ENCODE assay signal across 8 cellular contexts in the genomic region with DNA sequence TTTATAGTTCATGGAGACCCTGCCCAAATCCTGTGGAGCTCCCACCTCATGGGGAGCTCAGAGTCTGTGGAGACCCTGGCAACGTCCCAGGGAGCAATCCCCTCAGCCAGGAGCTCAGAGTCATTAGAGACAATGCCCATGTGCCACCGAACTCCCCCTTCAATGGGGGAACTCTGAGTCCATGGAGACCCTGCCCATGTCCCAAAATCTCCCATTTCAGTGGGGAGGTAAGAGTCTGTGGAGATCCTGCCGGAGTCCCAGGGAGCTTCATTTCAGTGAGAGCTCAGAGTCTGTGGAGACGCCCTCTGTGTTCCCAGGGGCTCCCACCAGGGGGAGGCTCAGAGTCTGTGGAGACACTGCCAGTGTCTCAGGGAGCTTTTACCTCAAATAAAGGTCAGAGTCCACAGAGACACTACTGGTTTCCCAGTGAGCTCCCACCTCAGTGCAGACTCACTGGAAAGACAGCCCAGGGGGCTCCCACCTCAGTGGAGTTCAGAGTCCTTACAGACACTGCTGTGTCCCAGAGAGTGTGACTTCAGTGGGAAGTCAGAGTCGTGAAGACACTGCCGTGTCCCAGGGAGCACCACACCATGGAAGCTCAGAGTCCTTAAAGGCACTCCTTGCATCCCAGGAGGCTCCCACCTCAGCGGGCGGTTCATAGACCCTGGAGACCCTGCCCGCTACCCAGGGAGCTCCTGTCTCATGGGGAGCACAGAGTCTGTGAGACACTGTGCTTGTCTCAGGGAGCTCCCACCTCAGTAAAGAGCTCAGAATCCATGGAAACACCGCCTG. TPM values are rescaled to one million over a fixed set of nuclear protein-coding genes. Genes with fewer than 3 reads are reported as not detected.
DNase-seq lines count a peak whose midpoint lies in the region; ATAC-seq and TF ChIP-seq lines count a peak whose summit lies in the region.

No MANE protein-coding gene starts in this region.

- H3K4me1 ChIP-seq in gastroesophageal sphincter = peaks cover 0 to 12% (median 0%) of the 10 kb centered on the region in 3 donors

- no peaks in the 10 kb centered on the region for H3K9me3 ChIP-seq in gastroesophageal sphincter

- TF ChIP-seq CTCF in NB4 (IDR thresholded peaks at IDR 0.05; ENCODE audit: low read depth, low read length) = peak; percentile 88
- TF ChIP-seq CTCF in gastroesophageal sphincter (IDR thresholded peaks at IDR 0.05) = peak in 3 of 4 experiments; percentile 32 to 62 (median 46)

- no peak for ATAC-seq in gastroesophageal sphincter
- ATAC-seq in HG02610 (IDR thresholded peaks at IDR 0.05; ENCODE audit: unreplicated experiment) = no peak
- no peak for ATAC-seq in HG02840 (IDR thresholded peaks at IDR 0.05; ENCODE audit: low FRiP score, unreplicated experiment)

- no CpG with 5 or more reads among the region's 10 CpGs for WGBS in gastroesophageal sphincter (ENCODE audit: low coverage in 1 of 2), 2 donors

- no peak overlapping the region for H3K27ac ChIP-seq in gastroesophageal sphincter

- peaks cover 0 to 3% of the 10 kb centered on the region in 2 donors for H3K36me3 ChIP-seq in gastroesophageal sphincter

- H3K4me3 ChIP-seq in NB4 (ENCODE audit: low read depth, low read length) (no peak overlapping the region), gastroesophageal sphincter (no peak overlapping the region)

- H3K27me3 ChIP-seq in gastroesophageal sphincter = no peaks in the 10 kb centered on the region

- TF ChIP-seq EP300 in gastroesophageal sphincter (IDR thresholded peaks at IDR 0.05) = no peak

- DNase-seq in ELR (ENCODE audit: low read depth) (peak; percentile 66), NB4 (ENCODE audit: low read depth) (peak; percentile 71), activated T-cell treated with anti-CD3 and anti-CD28 coated beads for 1 hour (ENCODE audit: low read depth) (peak; percentile 60), NOMO-1 (lab: John Stamatoyannopoulos, UW; ENCODE audit: unreplicated experiment in 2 of 2) (no peak)
- DNase-seq in stimulated activated CD4-positive, alpha-beta T cell treated with anti-CD3 and anti-CD28 coated beads, Interleukin-4, amount 100 ng/mL, for 4 hours = peak; percentile 48 to 51

- no peak for TF ChIP-seq POLR2A in NB4 (IDR thresholded peaks at IDR 0.05; ENCODE audit: extremely low read depth, insufficient read length)
- TF ChIP-seq POLR2A in gastroesophageal sphincter (IDR thresholded peaks at IDR 0.05) = no peak

RNA-seq across cellular contexts. Expression of a gene that starts 5.0 kb away (rescaled TPM):
- total RNA-seq in gastroesophageal sphincter = 1 to 10 TPM; 1.4 to 3.6 (median 2.0) TPM

RNA-seq across cellular contexts. Expression of a gene that starts 26.2 kb away (rescaled TPM):
- total RNA-seq in gastroesophageal sphincter = 10 to 100 TPM; 35.8 to 62.0 (median 51.9) TPM

Comparison
In these comparisons a context has a peak if more than half of its experiments do, and no peak if none do; other contexts are left out.
1. DNase-seq: peak in ELR (single experiment), NB4 (single experiment), activated T-cell treated with anti-CD3 and anti-CD28 coated beads for 1 hour (single experiment) and stimulated activated CD4-positive, alpha-beta T cell treated with anti-CD3 and anti-CD28 coated beads, Interleukin-4, amount 100 ng/mL, for 4 hours (2 of 2); none in NOMO-1 (0 of 2).